8 cellular contexts compared by ENCODE assay signal in genomic region chr12:119444462-119445044, GRCh38.
A peak's percentile ranks its signal among the peaks of the same experiment; 100 is the strongest.
DNase-seq lines count a peak whose midpoint lies in the region; ATAC-seq and TF ChIP-seq lines count a peak whose summit lies in the region.

No MANE protein-coding gene starts in this region.

- H3K36me3 ChIP-seq in GM06990 (ENCODE audit: control insufficient read depth, insufficient read depth, low read length) (no peaks in the 10 kb centered on the region), prostate gland (no peaks in the 10 kb centered on the region)

- WGBS in prostate gland: 30% methylated on average over 10 of the region's 10 CpGs

- no peak for TF ChIP-seq POLR2A in prostate gland (IDR thresholded peaks at IDR 0.05)

- intact Hi-C loops in prostate gland (cut with DNase I): no loop called here

- DNase-seq in GM06990 (ENCODE audit: extremely low read depth, insufficient read length): peak; percentile 5
- peak; percentile 40 to 65 for DNase-seq in NCI-H446 (lab: John Stamatoyannopoulos, UW)
- DNase-seq in activated T-cell treated with anti-CD3 and anti-CD28 coated beads for 4 hours: peak; percentile 1
- DNase-seq in glomerular endothelial cell (ENCODE audit: extremely low read depth, low read depth, low spot score): peak; percentile 45
- peak; percentile 30 for DNase-seq in prostate gland (ENCODE audit: low spot score)
- DNase-seq in activated gamma-delta T cell (lab: John Stamatoyannopoulos, UW): no peak

- H3K9me3 ChIP-seq in prostate gland: no peaks in the 10 kb centered on the region

- H3K4me3 ChIP-seq in GM06990 (replicated peaks; ENCODE audit: low read depth, low read length) (no peak overlapping the region), prostate gland (no peak overlapping the region)

- no peaks in the 10 kb centered on the region; the same call in 1 of the 2 replicates for H3K27me3 ChIP-seq in GM06990 (replicated peaks; ENCODE audit: control insufficient read depth, insufficient read depth, low read length)
- no peaks in the 10 kb centered on the region for H3K27me3 ChIP-seq in prostate gland (replicated peaks; ENCODE audit: insufficient read depth)

- TF ChIP-seq CTCF in GM06990 (IDR thresholded peaks at IDR 0.05; ENCODE audit: insufficient read depth, low read length, poor library complexity, severe bottlenecking) (peak; percentile 98), prostate gland (IDR thresholded peaks at IDR 0.05) (peak; percentile 68 to 96 (median 76))

- ATAC-seq in HG02970 (IDR thresholded peaks at IDR 0.05; ENCODE audit: low FRiP score, unreplicated experiment) (peak; percentile 64), GM21717 (IDR thresholded peaks at IDR 0.05; ENCODE audit: unreplicated experiment) (no peak)

- no peaks in the 10 kb centered on the region for H3K4me1 ChIP-seq in prostate gland (replicated peaks)

- H3K27ac ChIP-seq in prostate gland: no peak overlapping the region
